ENCODE assay signal across 8 cellular contexts in the genomic region with DNA sequence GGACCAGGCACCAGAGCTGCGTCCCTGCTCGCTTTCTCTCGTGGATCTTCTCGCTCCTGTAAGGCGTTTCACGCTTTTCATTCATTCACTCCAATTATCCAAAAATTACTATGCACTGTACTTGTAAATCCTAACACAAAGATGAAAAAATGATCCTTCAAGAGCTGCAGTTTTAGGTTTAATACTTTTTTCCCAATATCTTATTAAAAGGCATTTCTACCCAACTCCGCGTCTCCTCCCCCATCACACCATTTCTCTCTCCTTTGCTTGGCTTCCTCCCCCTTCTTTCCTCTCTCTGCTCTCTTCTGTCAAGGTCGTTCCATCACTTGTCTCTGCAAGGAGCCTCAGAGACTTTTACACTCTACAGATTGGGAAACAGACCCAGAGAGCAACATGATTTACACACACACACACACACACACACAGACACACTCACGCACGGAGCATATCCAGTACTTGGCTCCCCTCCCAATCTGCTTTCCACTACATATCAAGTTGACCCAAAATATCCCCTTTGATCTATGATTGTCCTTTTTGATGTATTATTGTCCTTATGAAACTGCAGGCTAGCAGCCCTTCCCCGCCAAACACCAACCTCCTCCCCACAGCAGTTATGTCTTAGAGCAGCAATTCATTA. TPM values are rescaled to one million over a fixed set of nuclear protein-coding genes. Genes with fewer than 3 reads are reported as not detected.
DNase-seq lines count a peak whose midpoint lies in the region; ATAC-seq and TF ChIP-seq lines count a peak whose summit lies in the region.

No MANE protein-coding gene starts in this region.

- H3K4me3 ChIP-seq in BLaER1 (no peak overlapping the region), LNCaP clone FGC (ENCODE audit: low read depth, low read length) (peak overlapping the region; percentile 40), dorsolateral prefrontal cortex (peak overlapping the region; percentile 44 to 83 (median 69)), lower leg skin (ENCODE audit: low read depth, poor library complexity, severe bottlenecking) (no peak overlapping the region)
- peak overlapping the region; percentile 52 for H3K4me3 ChIP-seq in naive thymus-derived CD4-positive, alpha-beta T cell (ENCODE audit: low read length)

- no peak overlapping the region for H3K9ac ChIP-seq in BLaER1

- H3K27ac ChIP-seq in BLaER1 (no peak overlapping the region), dorsolateral prefrontal cortex (peak overlapping the region in 2 of 59 donors; percentile 13 to 28)
- H3K27ac ChIP-seq in naive thymus-derived CD4-positive, alpha-beta T cell (ENCODE audit: low read depth, low read length), result no peak overlapping the region

- TF ChIP-seq CTCF in LNCaP clone FGC (IDR thresholded peaks at IDR 0.05; ENCODE audit: control insufficient read depth, extremely low read depth, insufficient read depth) (no peak), dorsolateral prefrontal cortex (IDR thresholded peaks at IDR 0.05 in 54 of 56, conservative IDR thresholded peaks at IDR 0.05 in 2 of 56; ENCODE audit: low read depth in 1 of 56, partially characterized antibody in 56 of 56) (peak in 20 of 56 donors; percentile 2 to 47 (median 8)), lower leg skin (IDR thresholded peaks at IDR 0.05) (no peak)

- peaks cover 13% of the 10 kb centered on the region for H3K9me3 ChIP-seq in BLaER1
- no peaks in the 10 kb centered on the region for H3K9me3 ChIP-seq in naive thymus-derived CD4-positive, alpha-beta T cell (ENCODE audit: control insufficient read depth in 2 of 3, low read length in 3 of 3)

- H4K20me1 ChIP-seq in BLaER1, result no peaks in the 10 kb centered on the region

- peaks cover 14 to 30% (median 21%) of the 10 kb centered on the region in 7 donors for H3K4me1 Mint-ChIP-seq in naive thymus-derived CD4-positive, alpha-beta T cell

- H3K9me3 Mint-ChIP-seq in naive thymus-derived CD4-positive, alpha-beta T cell, result no peaks in the 10 kb centered on the region

- no peak for ATAC-seq in naive thymus-derived CD4-positive, alpha-beta T cell

- 5 to 11% methylated on average over 12 of the region's 12 CpGs for WGBS in lower leg skin, 2 donors

- DNase-seq in LNCaP clone FGC (ENCODE audit: low read depth), result no peak
- DNase-seq in dorsolateral prefrontal cortex, result no peak
- DNase-seq in naive thymus-derived CD4-positive, alpha-beta T cell, result no peak
- DNase-seq in NCI-H1092 (lab: John Stamatoyannopoulos, UW), result no peak
- DNase-seq in lower leg skin (ENCODE audit: low spot score in 2 of 2), result no peak
- DNase-seq in NCI-H2107 treated with DMSO at 0.1 percent for 48 hours (lab: John Stamatoyannopoulos, UW; ENCODE audit: unreplicated experiment), result no peak
- no peak for DNase-seq in effector CD4-positive, alpha-beta T cell

- no peaks in the 10 kb centered on the region for H3K36me3 Mint-ChIP-seq in naive thymus-derived CD4-positive, alpha-beta T cell

- H3K4me2 ChIP-seq in BLaER1, result peak overlapping the region; percentile 32

- H3K27ac Mint-ChIP-seq in naive thymus-derived CD4-positive, alpha-beta T cell, result peak overlapping the region in 3 of 9 donors; percentile 1 to 34 (median 17)

- POLR2A ChIA-PET in naive thymus-derived CD4-positive, alpha-beta T cell (lab: Charles Lee), result no interaction called here

- no peaks in the 10 kb centered on the region for H3K27me3 ChIP-seq in BLaER1
- H3K27me3 ChIP-seq in dorsolateral prefrontal cortex, result peaks cover 0 to 6% (median 0%) of the 10 kb centered on the region in 45 donors
- H3K27me3 ChIP-seq in naive thymus-derived CD4-positive, alpha-beta T cell (ENCODE audit: control insufficient read depth in 2 of 2, insufficient read depth in 2 of 2, low read length in 2 of 2), result no peaks in the 10 kb centered on the region

- H3K27me3 Mint-ChIP-seq in naive thymus-derived CD4-positive, alpha-beta T cell, result peaks cover 33 to 50% (median 42%) of the 10 kb centered on the region in 5 donors

- intact Hi-C loops in dorsolateral prefrontal cortex (cut with DNase I) (loop anchor here (5.0 to 10.0 kb wide), 4 partner anchors 95 to 360 kb away; no protein-coding TSS in a partner anchor), lower leg skin (cut with DNase I; ENCODE audit: low total_unique reads) (loop anchor here (5.0 to 10.0 kb wide), 2 partner anchors 98 to 355 kb away; no protein-coding TSS in a partner anchor)
- intact Hi-C loops in naive thymus-derived CD4-positive, alpha-beta T cell (cut with micrococcal nuclease), result loop anchor here (1.0 to 5.0 kb wide), 8 partner anchors 16 to 1050 kb away; a partner anchor contains a TSS

- H3K4me1 ChIP-seq in BLaER1, result peaks cover 21% of the 10 kb centered on the region
- H3K4me1 ChIP-seq in naive thymus-derived CD4-positive, alpha-beta T cell (ENCODE audit: control insufficient read depth in 2 of 2, insufficient read depth in 2 of 2, low read length in 2 of 2), result peaks cover 0 to 4% of the 10 kb centered on the region in 2 donors

- no peak for TF ChIP-seq POLR2A in lower leg skin (IDR thresholded peaks at IDR 0.05)

- peak overlapping the region; percentile 5 to 85 (median 77) for H3K4me3 Mint-ChIP-seq in naive thymus-derived CD4-positive, alpha-beta T cell

- CTCF ChIA-PET in naive thymus-derived CD4-positive, alpha-beta T cell (lab: Charles Lee), result interaction anchor here (0.6 to 1.7 kb wide), 4 partner anchors 98 to 1050 kb away, joined by 3 to 21 read pairs (median 6); no protein-coding TSS in a partner anchor

- H3K36me3 ChIP-seq in BLaER1, result no peaks in the 10 kb centered on the region
- no peaks in the 10 kb centered on the region for H3K36me3 ChIP-seq in naive thymus-derived CD4-positive, alpha-beta T cell (ENCODE audit: control insufficient read depth in 2 of 3, insufficient read depth in 3 of 3, low read length in 3 of 3)

RNA-seq across cellular contexts. Expression of a gene that starts 0.5 kb away (rescaled TPM):
- total RNA-seq in dorsolateral prefrontal cortex (1 to 10 TPM in 48 of 120 experiments, under 1 TPM in 70, not detected in 2; 0.28 to 3.3 (median 0.90) TPM), lower leg skin (1,000 to 10,000 TPM in 1 of 4 donors, 100 to 1,000 TPM in 3; 452 to 1,148 (median 544) TPM)
- under 1 TPM in 2 of 5 experiments, not detected in 3; 0.08 to 0.32 TPM for total RNA-seq in naive thymus-derived CD4-positive, alpha-beta T cell
- under 1 TPM in 1 of 2 donors, not detected in 1; 0.22 TPM for polyA plus RNA-seq in naive thymus-derived CD4-positive, alpha-beta T cell

Comparison
In these comparisons a context has a peak if more than half of its experiments do, and no peak if none do; other contexts are left out.
1. H3K4me3 ChIP-seq: peak in LNCaP clone FGC (single experiment), dorsolateral prefrontal cortex (59 of 59) and naive thymus-derived CD4-positive, alpha-beta T cell (single experiment); none in BLaER1 (single experiment) and lower leg skin (single experiment).
2. RNA of a gene that starts 0.5 kb away (total RNA-seq): 452 to 1,148 TPM in lower leg skin; 0.28 to 3.3 TPM in dorsolateral prefrontal cortex and 0.08 to 0.32 TPM in naive thymus-derived CD4-positive, alpha-beta T cell; every median in the first group is over 100 times any median in the second.